ENCODE assay signal across 11 cellular contexts in genomic region chr3:136932518-136932917, GRCh38. TPM values are rescaled to one million over a fixed set of nuclear protein-coding genes. Genes with fewer than 3 reads are reported as not detected.
DNase-seq lines count a peak whose midpoint lies in the region; ATAC-seq and TF ChIP-seq lines count a peak whose summit lies in the region.
"Had no signal": no experiment of that assay in that cellular context is flagged by ENCODE, and none has a peak within 500 bp of the region (broad histone marks: within the 10 kb centered on the region; RNA-seq: fewer than 3 reads in every experiment).

No MANE protein-coding gene starts in this region.

- H3K4me1 Mint-ChIP-seq in CD4-positive, alpha-beta T cell (ENCODE audit: low read depth): peaks cover 80% of the 10 kb centered on the region
- H3K4me1 Mint-ChIP-seq in activated B cell treated with CpG ODN at 0.5 μM for 24 hours: peaks cover 52% of the 10 kb centered on the region

- no peaks in the 10 kb centered on the region for H3K27me3 ChIP-seq in CD4-positive, alpha-beta T cell (ENCODE audit: control insufficient read depth, insufficient read depth, low read length)
- H3K27me3 ChIP-seq in SK-N-SH (ENCODE audit: insufficient read depth): no peaks in the 10 kb centered on the region
- H3K27me3 ChIP-seq: ovary had no signal

- H3K9ac ChIP-seq in SK-N-SH: no peak overlapping the region

- peak overlapping the region; percentile 69 for H3K27ac Mint-ChIP-seq in CD4-positive, alpha-beta T cell
- peak overlapping the region; percentile 59 for H3K27ac Mint-ChIP-seq in activated B cell treated with CpG ODN at 0.5 μM for 24 hours

- H3K36me3 Mint-ChIP-seq in CD4-positive, alpha-beta T cell (ENCODE audit: low read depth): peaks cover 82% of the 10 kb centered on the region
- H3K36me3 Mint-ChIP-seq in activated B cell treated with CpG ODN at 0.5 μM for 24 hours (ENCODE audit: low read depth): peaks cover 56% of the 10 kb centered on the region

- peaks cover 25% of the 10 kb centered on the region; the same call in 1 of the 2 replicates for H3K79me2 ChIP-seq in SK-N-SH (ENCODE audit: insufficient read depth)

- TF ChIP-seq RAD21 in SK-N-SH (IDR thresholded peaks at IDR 0.05; ENCODE audit: low read length): no peak

- H3K27ac ChIP-seq in CD4-positive, alpha-beta T cell (ENCODE audit: low read depth, low read length): no peak overlapping the region
- no peak overlapping the region for H3K27ac ChIP-seq in SK-N-SH (ENCODE audit: low read depth in 2 of 2, low read length in 1 of 2)
- H3K27ac ChIP-seq: ovary had no signal

- H3K4me1 ChIP-seq in SK-N-SH (ENCODE audit: control insufficient read depth in 1 of 2, insufficient read depth in 2 of 2, low read depth in 1 of 2, low read length in 1 of 2): peaks cover 0 to 3% of the 10 kb centered on the region in 2 experiments; a peak in 1 of 4 replicates

- DNase-seq in CD4-positive, alpha-beta T cell: no peak
- DNase-seq in activated B cell treated with CpG ODN at 0.5 μM for 24 hours (no peak), kidney tubule cell (ENCODE audit: low spot score) (peak; percentile 66), NCI-H526 (lab: John Stamatoyannopoulos, UW) (no peak), germinal center (ENCODE audit: low spot score) (no peak), SK-N-SH (no peak)
- DNase-seq: DMS153, NCI-H526 treated with DMSO at 0.1 percent for 48 hours, ovary had no signal

- POLR2A ChIA-PET in CD4-positive, alpha-beta T cell (lab: Charles Lee): no interaction called here
- POLR2A ChIA-PET in activated B cell treated with CpG ODN at 0.5 μM for 24 hours (lab: Charles Lee): interaction anchor here (1.3 to 1.5 kb wide), 2 partner anchors 71 to 180 kb away, joined by 5 to 6 read pairs; partner anchors contain the start of genes NCK1 and STAG1
- POLR2A ChIA-PET in SK-N-SH (lab: Yijun Ruan, JAX): no interaction called here

- TF ChIP-seq CTCF in CD4-positive, alpha-beta T cell (IDR thresholded peaks at IDR 0.05): no peak
- TF ChIP-seq CTCF in activated B cell treated with CpG ODN at 0.5 μM for 24 hours (IDR thresholded peaks at IDR 0.05): no peak
- no peak for TF ChIP-seq CTCF in SK-N-SH (IDR thresholded peaks at IDR 0.05)

- 97% methylated on average over 1 of the region's 1 CpG for WGBS in SK-N-SH (ENCODE audit: low lambda C conversion rate)

- H3K36me3 ChIP-seq in SK-N-SH (replicated peaks in 1 of 2; ENCODE audit: control insufficient read depth in 1 of 2, insufficient read depth in 2 of 2, low read length in 1 of 2): peaks cover 13 to 41% of the 10 kb centered on the region in 2 experiments
- H3K36me3 ChIP-seq: ovary had no signal

- H3K4me3 Mint-ChIP-seq in CD4-positive, alpha-beta T cell: no peak overlapping the region
- H3K4me3 Mint-ChIP-seq in activated B cell treated with CpG ODN at 0.5 μM for 24 hours: no peak overlapping the region

- 0 out of 2 replicates have a peak, but pooled peaks cover 2% of the 10 kb centered on the region for H4K20me1 ChIP-seq in SK-N-SH (ENCODE audit: insufficient read depth)

- H3K27me3 Mint-ChIP-seq in CD4-positive, alpha-beta T cell: no peaks in the 10 kb centered on the region
- H3K27me3 Mint-ChIP-seq in activated B cell treated with CpG ODN at 0.5 μM for 24 hours: no peaks in the 10 kb centered on the region

- H3K9me3 Mint-ChIP-seq in CD4-positive, alpha-beta T cell: peaks cover 5% of the 10 kb centered on the region
- H3K9me3 Mint-ChIP-seq in activated B cell treated with CpG ODN at 0.5 μM for 24 hours: peaks cover 8% of the 10 kb centered on the region

- H3F3A ChIP-seq in SK-N-SH (replicated peaks; ENCODE audit: insufficient read depth): peaks cover 5% of the 10 kb centered on the region

- H2AFZ ChIP-seq in SK-N-SH (ENCODE audit: low read depth): no peak overlapping the region

- intact Hi-C loops in CD4-positive, alpha-beta T cell (cut with DNase I, micrococcal nuclease): no loop called here
- intact Hi-C loops in activated B cell treated with CpG ODN at 0.5 μM for 24 hours (cut with micrococcal nuclease): loop anchor here (2.0 to 5.0 kb wide), 3 partner anchors 16 to 180 kb away; partner anchors contain the start of genes NCK1 and STAG1

- peak; percentile 39 for ATAC-seq in CD4-positive, alpha-beta T cell (ENCODE audit: poor library complexity)
- peak; percentile 53 for ATAC-seq in GM19372 (IDR thresholded peaks at IDR 0.05; ENCODE audit: low read depth, unreplicated experiment)
- peak; percentile 57 for ATAC-seq in activated B cell treated with CpG ODN at 0.5 μM for 24 hours (ENCODE audit: low read depth)
- no peak for ATAC-seq in HG03025 (IDR thresholded peaks at IDR 0.05; ENCODE audit: low FRiP score, unreplicated experiment)

- H3K4me2 ChIP-seq in SK-N-SH: no peak overlapping the region

- no peaks in the 10 kb centered on the region for H3K9me3 ChIP-seq in CD4-positive, alpha-beta T cell (ENCODE audit: control insufficient read depth, low read length)
- no peaks in the 10 kb centered on the region for H3K9me3 ChIP-seq in SK-N-SH
- H3K9me3 ChIP-seq: ovary had no signal

- 0 out of 2 replicates have a peak, but pooled peaks cover 2% of the 10 kb centered on the region for H3K9me2 ChIP-seq in SK-N-SH

- no peak for TF ChIP-seq EP300 in SK-N-SH (IDR thresholded peaks at IDR 0.05; ENCODE audit: borderline replicate concordance in 1 of 2, low read depth in 1 of 2, low read length in 1 of 2)

- H3K4me3 ChIP-seq in SK-N-SH (ENCODE audit: low read depth in 2 of 2, low read length in 1 of 2): no peak overlapping the region
- H3K4me3 ChIP-seq: ovary had no signal

- CTCF ChIA-PET in CD4-positive, alpha-beta T cell (lab: Charles Lee): no interaction called here
- CTCF ChIA-PET in activated B cell treated with CpG ODN at 0.5 μM for 24 hours (lab: Charles Lee) (no interaction called here), SK-N-SH (lab: Yijun Ruan, JAX) (no interaction called here)

TF ChIP-seq in SK-N-SH, 30 proteins besides CTCF, POLR2A, EP300 and RAD21 (continues in another document):
- TF ChIP-seq EZH2phosphoT487 (IDR thresholded peaks at IDR 0.05; ENCODE audit: borderline replicate concordance, low read depth) (no peak), RCOR1 (IDR thresholded peaks at IDR 0.05; ENCODE audit: low read length) (no peak), TAF1 (IDR thresholded peaks at IDR 0.05; ENCODE audit: borderline replicate concordance, low read depth, low read length) (no peak), IRF3 (IDR thresholded peaks at IDR 0.05; ENCODE audit: low read depth, low read length) (no peak), FOXJ3 (CRISPR knock-in tag; IDR thresholded peaks at IDR 0.05) (no peak), FOSL2 (IDR thresholded peaks at IDR 0.05; ENCODE audit: borderline replicate concordance, low read depth) (no peak), JUND (IDR thresholded peaks at IDR 0.05) (no peak), GATA2 (CRISPR knock-in tag; IDR thresholded peaks at IDR 0.05) (no peak), SMC3 (IDR thresholded peaks at IDR 0.05; ENCODE audit: low read depth, low read length) (no peak), FOXM1 (IDR thresholded peaks at IDR 0.05; ENCODE audit: low read depth) (no peak), TEAD4 (IDR thresholded peaks at IDR 0.05; ENCODE audit: borderline replicate concordance, insufficient read depth) (no peak), RFX5 (IDR thresholded peaks at IDR 0.05; ENCODE audit: low read length) (no peak)
- TF ChIP-seq, protein P1, sequence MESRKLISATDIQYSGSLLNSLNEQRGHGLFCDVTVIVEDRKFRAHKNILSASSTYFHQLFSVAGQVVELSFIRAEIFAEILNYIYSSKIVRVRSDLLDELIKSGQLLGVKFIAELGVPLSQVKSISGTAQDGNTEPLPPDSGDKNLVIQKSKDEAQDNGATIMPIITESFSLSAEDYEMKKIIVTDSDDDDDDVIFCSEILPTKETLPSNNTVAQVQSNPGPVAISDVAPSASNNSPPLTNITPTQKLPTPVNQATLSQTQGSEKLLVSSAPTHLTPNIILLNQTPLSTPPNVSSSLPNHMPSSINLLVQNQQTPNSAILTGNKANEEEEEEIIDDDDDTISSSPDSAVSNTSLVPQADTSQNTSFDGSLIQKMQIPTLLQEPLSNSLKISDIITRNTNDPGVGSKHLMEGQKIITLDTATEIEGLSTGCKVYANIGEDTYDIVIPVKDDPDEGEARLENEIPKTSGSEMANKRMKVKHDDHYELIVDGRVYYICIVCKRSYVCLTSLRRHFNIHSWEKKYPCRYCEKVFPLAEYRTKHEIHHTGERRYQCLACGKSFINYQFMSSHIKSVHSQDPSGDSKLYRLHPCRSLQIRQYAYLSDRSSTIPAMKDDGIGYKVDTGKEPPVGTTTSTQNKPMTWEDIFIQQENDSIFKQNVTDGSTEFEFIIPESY (IDR thresholded peaks at IDR 0.05; ENCODE audit: borderline replicate concordance, low read depth): no peak
- TF ChIP-seq, protein P2, sequence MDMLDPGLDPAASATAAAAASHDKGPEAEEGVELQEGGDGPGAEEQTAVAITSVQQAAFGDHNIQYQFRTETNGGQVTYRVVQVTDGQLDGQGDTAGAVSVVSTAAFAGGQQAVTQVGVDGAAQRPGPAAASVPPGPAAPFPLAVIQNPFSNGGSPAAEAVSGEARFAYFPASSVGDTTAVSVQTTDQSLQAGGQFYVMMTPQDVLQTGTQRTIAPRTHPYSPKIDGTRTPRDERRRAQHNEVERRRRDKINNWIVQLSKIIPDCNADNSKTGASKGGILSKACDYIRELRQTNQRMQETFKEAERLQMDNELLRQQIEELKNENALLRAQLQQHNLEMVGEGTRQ (IDR thresholded peaks at IDR 0.05; ENCODE audit: borderline replicate concordance, low read depth, low read length): no peak
- TF ChIP-seq, protein P3, sequence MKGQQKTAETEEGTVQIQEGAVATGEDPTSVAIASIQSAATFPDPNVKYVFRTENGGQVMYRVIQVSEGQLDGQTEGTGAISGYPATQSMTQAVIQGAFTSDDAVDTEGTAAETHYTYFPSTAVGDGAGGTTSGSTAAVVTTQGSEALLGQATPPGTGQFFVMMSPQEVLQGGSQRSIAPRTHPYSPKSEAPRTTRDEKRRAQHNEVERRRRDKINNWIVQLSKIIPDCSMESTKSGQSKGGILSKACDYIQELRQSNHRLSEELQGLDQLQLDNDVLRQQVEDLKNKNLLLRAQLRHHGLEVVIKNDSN (IDR thresholded peaks at IDR 0.05; ENCODE audit: borderline replicate concordance, low read depth): no peak

RNA-seq across cellular contexts. Expression of gene IL20RB, which starts 25.3 kb away (rescaled TPM):
- total RNA-seq in CD4-positive, alpha-beta T cell: 1 to 10 TPM; 1.5 to 2.2 TPM
- 0.98 and 1.5 TPM in 2 replicates for total RNA-seq in activated B cell treated with CpG ODN at 0.5 μM for 24 hours
- 0.58 and 0.78 TPM in 2 replicates for polyA plus RNA-seq in SK-N-SH (2012; rRNA removed)
- 0.33 and 0.43 TPM in 2 replicates for polyA plus RNA-seq in SK-N-SH (2012; cell fraction: cytosol; rRNA removed)
- 1.8 and 2.7 TPM in 2 replicates for polyA plus RNA-seq in SK-N-SH (2012; cell fraction: nucleus; rRNA removed)
